19 cellular contexts compared by ENCODE assay signal in genomic region chr7:134804351-134804750, GRCh38. TPM values are rescaled to one million over a fixed set of nuclear protein-coding genes. Genes with fewer than 3 reads are reported as not detected.
A peak's percentile ranks its signal among the peaks of the same experiment; 100 is the strongest.
DNase-seq lines count a peak whose midpoint lies in the region; ATAC-seq, FAIRE-seq and TF ChIP-seq lines count a peak whose summit lies in the region.
"Had no signal": no experiment of that assay in that cellular context is flagged by ENCODE, and none has a peak within 500 bp of the region (broad histone marks: within the 10 kb centered on the region; RNA-seq: fewer than 3 reads in every experiment).

No MANE protein-coding gene starts in this region.

- no peak for TF ChIP-seq POLR2A in heart left ventricle (IDR thresholded peaks at IDR 0.05)

- dilution Hi-C loops in mammary epithelial cell (cut with HindIII; ENCODE audit: low sequenced_read_pairs) (no loop called here), keratinocyte (cut with MboI; ENCODE audit: extremely low pct_ligation_motif_present, low sequenced_read_pairs) (no loop called here)

- no peaks in the 10 kb centered on the region for H3K27me3 Mint-ChIP-seq in type B pancreatic cell

- no peak overlapping the region for H3K4me3 Mint-ChIP-seq in type B pancreatic cell
- H3K4me3 Mint-ChIP-seq: T-helper 1 cell treated with Interleukin-12 subunit alpha and Interleukin-12 subunit beta and Interleukin-4 antibody, amounts not matched to agents 30 μg/mL and 1 μg/mL, for 36 hours had no signal

- WGBS in heart left ventricle, 4 donors, result 43 to 65% (median 50%) methylated on average over 2 of the region's 2 CpGs
- 22% methylated on average over 2 of the region's 2 CpGs for WGBS in mammary epithelial cell (ENCODE audit: low coverage, missing lambda C conversion rate)

- peak overlapping the region in 10 of 12 donors; percentile 19 to 61 (median 53) for H3K27ac ChIP-seq in heart left ventricle
- no peak overlapping the region for H3K27ac ChIP-seq in mammary epithelial cell (ENCODE audit: insufficient read depth, low read depth, low read length)
- no peak overlapping the region for H3K27ac ChIP-seq in keratinocyte (ENCODE audit: control insufficient read depth, insufficient read depth, low read length)
- H3K27ac ChIP-seq: neutrophil had no signal

- H3K4me2 ChIP-seq in mammary epithelial cell (ENCODE audit: insufficient read depth, low read depth, low read length) (peak overlapping the region; percentile 30), keratinocyte (ENCODE audit: control insufficient read depth, extremely low read depth, insufficient read depth, low read depth, low read length) (no peak overlapping the region)

- BruUV-seq in mammary epithelial cell (replicated peaks; lab: Mats Ljungman, UMichigan), result no TSS peak

- peaks cover 70% of the 10 kb centered on the region for H3K79me2 ChIP-seq in mammary epithelial cell (ENCODE audit: insufficient read depth, low read length)
- peaks cover 40% of the 10 kb centered on the region for H3K79me2 ChIP-seq in keratinocyte (ENCODE audit: control insufficient read depth, insufficient read depth, low read length)

- H4K20me1 ChIP-seq in mammary epithelial cell (ENCODE audit: insufficient read depth, low read length) (no peaks in the 10 kb centered on the region), keratinocyte (ENCODE audit: control insufficient read depth, extremely low read depth, insufficient read depth, low read length) (no peaks in the 10 kb centered on the region)

- H3K36me3 Mint-ChIP-seq in type B pancreatic cell, result peaks cover 17% of the 10 kb centered on the region

- peaks cover 0 to 54% (median 24%) of the 10 kb centered on the region in 12 donors for H3K4me1 ChIP-seq in heart left ventricle
- H3K4me1 ChIP-seq in mammary epithelial cell (ENCODE audit: insufficient read depth, low read length), result peaks cover 10% of the 10 kb centered on the region
- H3K4me1 ChIP-seq in keratinocyte (ENCODE audit: control insufficient read depth, extremely low read depth, insufficient read depth, low read length), result peaks cover 8% of the 10 kb centered on the region
- H3K4me1 ChIP-seq: thyroid gland had no signal

- no peak for DNase-seq in heart left ventricle
- no peak for DNase-seq in cardiac septum (ENCODE audit: low spot score)
- no peak for DNase-seq in mammary epithelial cell
- no peak for DNase-seq in keratinocyte (ENCODE audit: low read depth, low spot score)
- no peak for DNase-seq in type B pancreatic cell (ENCODE audit: extremely low spot score, unreplicated experiment)
- no peak for DNase-seq in NCI-H1105 (lab: John Stamatoyannopoulos, UW)
- no peak for DNase-seq in hepatic stellate cell (ENCODE audit: low spot score)
- DNase-seq in germinal center (ENCODE audit: low spot score), result no peak
- DNase-seq: activated CD4-positive, alpha-beta T cell treated with anti-CD3 and anti-CD28 coated beads, Interleukin-2, amount 50 U/mL, for 1 hour; activated effector memory CD4-positive, alpha-beta T cell treated with Interleukin-2 at 50 U/mL for 16 hours; caudate nucleus; left cardiac atrium; NCI-H446 treated with DMSO at 0.1 percent for 48 hours; PC-3; thyroid gland had no signal

- H3K27me3 ChIP-seq in heart left ventricle (no peaks in the 10 kb centered on the region), mammary epithelial cell (ENCODE audit: insufficient read depth, low read length) (no peaks in the 10 kb centered on the region), keratinocyte (ENCODE audit: control insufficient read depth, extremely low read depth, insufficient read depth, low read length) (no peaks in the 10 kb centered on the region)
- H3K27me3 ChIP-seq: neutrophil, thyroid gland had no signal

- H3K27ac Mint-ChIP-seq in type B pancreatic cell, result peak overlapping the region; percentile 20
- H3K27ac Mint-ChIP-seq: T-helper 1 cell treated with Interleukin-12 subunit alpha and Interleukin-12 subunit beta and Interleukin-4 antibody, amounts not matched to agents 30 μg/mL and 1 μg/mL, for 36 hours had no signal

- no peaks in the 10 kb centered on the region for H3K9me1 ChIP-seq in keratinocyte (ENCODE audit: control insufficient read depth, extremely low read depth, insufficient read depth, low read length)

- TF ChIP-seq CTCF in heart left ventricle (IDR thresholded peaks at IDR 0.05) (no peak), mammary epithelial cell (conservative IDR thresholded peaks at IDR 0.05 in 1 of 2, IDR thresholded peaks at IDR 0.05 in 1 of 2; ENCODE audit: extremely low read depth in 1 of 2, insufficient read depth in 1 of 2, low read depth in 1 of 2, low read length in 2 of 2) (no peak), keratinocyte (optimal IDR thresholded peaks at IDR 0.05 in 1 of 3, IDR thresholded peaks at IDR 0.05 in 1 of 3, conservative IDR thresholded peaks at IDR 0.05 in 1 of 3; ENCODE audit: extremely low read depth in 1 of 3, insufficient read depth in 2 of 3, low read length in 3 of 3) (no peak), type B pancreatic cell (conservative IDR thresholded peaks at IDR 0.05) (no peak)

- in situ Hi-C loops in mammary epithelial cell (cut with MboI; ENCODE audit: low sequenced_read_pairs in 2 of 2), result no loop called here

- H3K9ac ChIP-seq in mammary epithelial cell (ENCODE audit: insufficient read depth, low read length), result no peak overlapping the region
- no peak overlapping the region for H3K9ac ChIP-seq in keratinocyte (ENCODE audit: control insufficient read depth, extremely low read depth, insufficient read depth, low read length)

- H3K4me1 Mint-ChIP-seq in type B pancreatic cell (ENCODE audit: unreplicated experiment), result peaks cover 15% of the 10 kb centered on the region

- H2AFZ ChIP-seq in mammary epithelial cell (ENCODE audit: low read depth, low read length) (no peak overlapping the region), keratinocyte (ENCODE audit: control insufficient read depth, low read length) (no peak overlapping the region)

- peak in 1 of 4 donors; percentile 59 for ATAC-seq in heart left ventricle
- ATAC-seq: esophagus mucosa, left cardiac atrium, PC-3 had no signal

- H3K9me3 Mint-ChIP-seq in type B pancreatic cell, result peaks cover 10% of the 10 kb centered on the region
- H3K9me3 Mint-ChIP-seq: T-helper 1 cell treated with Interleukin-12 subunit alpha and Interleukin-12 subunit beta and Interleukin-4 antibody, amounts not matched to agents 30 μg/mL and 1 μg/mL, for 36 hours had no signal

- CTCF ChIA-PET in mammary epithelial cell (lab: Charles Lee; ENCODE audit: low non-redundant PET), result no interaction called here

- intact Hi-C loops in heart left ventricle (cut with DNase I) (no loop called here), cardiac septum (cut with DNase I) (no loop called here), mammary epithelial cell (cut with micrococcal nuclease) (no loop called here)

- H3K36me3 ChIP-seq in heart left ventricle (peaks cover 0 to 21% (median 4%) of the 10 kb centered on the region in 9 donors), mammary epithelial cell (ENCODE audit: insufficient read depth, low read length) (peaks cover 4% of the 10 kb centered on the region), keratinocyte (ENCODE audit: control insufficient read depth in 2 of 2, extremely low read depth in 1 of 2, insufficient read depth in 2 of 2, low read length in 2 of 2) (peaks cover 0 to 4% of the 10 kb centered on the region in 2 experiments)
- H3K36me3 ChIP-seq: neutrophil, thyroid gland had no signal

- FAIRE-seq in keratinocyte (lab: Jason Lieb, UNC), result peak; percentile 67
- FAIRE-seq: A204.1 had no signal

- H3K9me3 ChIP-seq in heart left ventricle (no peaks in the 10 kb centered on the region), mammary epithelial cell (replicated peaks; ENCODE audit: insufficient read depth, low read length) (no peaks in the 10 kb centered on the region), keratinocyte (ENCODE audit: control insufficient read depth, low read depth, low read length) (no peaks in the 10 kb centered on the region)
- H3K9me3 ChIP-seq: neutrophil, thyroid gland had no signal

- H3K4me3 ChIP-seq in heart left ventricle, result no peak overlapping the region
- no peak overlapping the region for H3K4me3 ChIP-seq in mammary epithelial cell (replicated peaks in 1 of 3; ENCODE audit: insufficient read depth in 1 of 3, low read depth in 2 of 3, low read length in 3 of 3)
- H3K4me3 ChIP-seq in keratinocyte (ENCODE audit: control insufficient read depth in 2 of 3, extremely low read depth in 1 of 3, insufficient read depth in 2 of 3, low read depth in 1 of 3, low read length in 3 of 3), result no peak overlapping the region
- H3K4me3 ChIP-seq: thyroid gland had no signal

RNA-seq across cellular contexts. Expression of gene CALD1, which starts 24.9 kb away (rescaled TPM):
- total RNA-seq in heart left ventricle (100 to 1,000 TPM in 8 of 9 donors, 10 to 100 TPM in 1; 89.6 to 186 (median 130) TPM), cardiac septum (237 TPM), mammary epithelial cell (100 to 1,000 TPM; 251 to 445 TPM), type B pancreatic cell (ENCODE audit: low replicate concordance) (169 and 218 TPM in 2 replicates)
- polyA plus RNA-seq in heart left ventricle (100 to 1,000 TPM in 1 of 2 donors, 10 to 100 TPM in 1; 95.1 to 104 TPM), mammary epithelial cell (151 TPM), keratinocyte (169 to 229 TPM (median 198 TPM) in 3 replicates)
- polyA minus RNA-seq in mammary epithelial cell (182 TPM), keratinocyte (79.3 to 202 TPM (median 169 TPM) in 3 replicates)
- polyA plus RNA-seq in keratinocyte (2011; ENCODE audit: low read depth), result 135 TPM
- polyA plus RNA-seq in keratinocyte (2011; cell fraction: cytosol; rRNA removed), result 175 and 262 TPM in 2 replicates
- 308 and 349 TPM in 2 replicates for polyA plus RNA-seq in keratinocyte (2011; cell fraction: nucleus; rRNA removed)
- polyA plus RNA-seq in keratinocyte (2012; ENCODE audit: low replicate concordance), result 55.2 and 198 TPM in 2 replicates
- 127 TPM for polyA minus RNA-seq in keratinocyte (2011; cell fraction: cytosol; rRNA and poly(A)+ RNA removed)
- 125 and 268 TPM in 2 replicates for polyA minus RNA-seq in keratinocyte (2011; cell fraction: nucleus; rRNA and poly(A)+ RNA removed)

Comparison
In these comparisons a context has a peak if more than half of its experiments do, and no peak if none do; other contexts are left out.
1. H3K27ac ChIP-seq: peak in heart left ventricle (10 of 12); none in mammary epithelial cell (single experiment) and keratinocyte (single experiment).